ENCODE assay signal across 1 cellular context in genomic region chr1:6095511-6096242, GRCh38.
TF ChIP-seq lines count a peak whose summit lies in the region.

No MANE protein-coding gene starts in this region.

TF ChIP-seq in WTC11, 78 proteins besides CTCF, POLR2A, EP300 and RAD21 (continued from another document):
- TF ChIP-seq E2F4 (CRISPR knock-in tag; IDR thresholded peaks at IDR 0.05; ENCODE audit: borderline replicate concordance, low read depth) = no peak
